8 cellular contexts compared by ENCODE assay signal in genomic region chr1:84271452-84272273, GRCh38. TPM values are rescaled to one million over a fixed set of nuclear protein-coding genes. Genes with fewer than 3 reads are reported as not detected.
DNase-seq lines count a peak whose midpoint lies in the region; ATAC-seq and TF ChIP-seq lines count a peak whose summit lies in the region.

No MANE protein-coding gene starts in this region.

- CTCF ChIA-PET in activated naive CD4-positive, alpha-beta T cell treated with anti-CD3 and anti-CD28 coated beads for 36 hours (lab: Charles Lee) = no interaction called here

- H3K9me3 Mint-ChIP-seq in IgD-negative memory B cell = peaks cover 0 to 1% (median 1%) of the 10 kb centered on the region in 3 donors
- no peaks in the 10 kb centered on the region for H3K9me3 Mint-ChIP-seq in activated naive CD8-positive, alpha-beta T cell (ENCODE audit: low read depth)
- H3K9me3 Mint-ChIP-seq in natural killer cell treated with Interleukin-12 subunit alpha and Interleukin-12 subunit beta and Interleukin-15 and Interleukin-18, amount 100 ng/mL, for 72 hours = no peaks in the 10 kb centered on the region
- H3K9me3 Mint-ChIP-seq in activated naive CD4-positive, alpha-beta T cell treated with anti-CD3 and anti-CD28 coated beads for 36 hours = no peaks in the 10 kb centered on the region

- H3K27me3 Mint-ChIP-seq in IgD-negative memory B cell = no peaks in the 10 kb centered on the region
- no peaks in the 10 kb centered on the region for H3K27me3 Mint-ChIP-seq in activated naive CD8-positive, alpha-beta T cell
- peaks cover 0 to 3% of the 10 kb centered on the region in 2 donors for H3K27me3 Mint-ChIP-seq in natural killer cell treated with Interleukin-12 subunit alpha and Interleukin-12 subunit beta and Interleukin-15 and Interleukin-18, amount 100 ng/mL, for 72 hours
- H3K27me3 Mint-ChIP-seq in activated naive CD4-positive, alpha-beta T cell treated with anti-CD3 and anti-CD28 coated beads for 36 hours (ENCODE audit: low read depth) = no peaks in the 10 kb centered on the region

- no peak for TF ChIP-seq POLR2A in GM18505 (IDR thresholded peaks at IDR 0.05; ENCODE audit: borderline replicate concordance, extremely low read depth, insufficient read depth, insufficient read length)

- no peaks in the 10 kb centered on the region for H3K36me3 Mint-ChIP-seq in IgD-negative memory B cell
- H3K36me3 Mint-ChIP-seq in activated naive CD8-positive, alpha-beta T cell = no peaks in the 10 kb centered on the region
- no peaks in the 10 kb centered on the region for H3K36me3 Mint-ChIP-seq in natural killer cell treated with Interleukin-12 subunit alpha and Interleukin-12 subunit beta and Interleukin-15 and Interleukin-18, amount 100 ng/mL, for 72 hours
- peaks cover 1% of the 10 kb centered on the region for H3K36me3 Mint-ChIP-seq in activated naive CD4-positive, alpha-beta T cell treated with anti-CD3 and anti-CD28 coated beads for 36 hours (ENCODE audit: low read depth)

- DNase-seq in natural killer cell treated with Interleukin-12 subunit alpha and Interleukin-12 subunit beta and Interleukin-15 and Interleukin-18, amount 100 ng/mL, for 72 hours (ENCODE audit: low spot score) = no peak
- no peak for DNase-seq in activated naive CD4-positive, alpha-beta T cell treated with anti-CD3 and anti-CD28 coated beads for 36 hours
- no peak for DNase-seq in islet precursor cell
- DNase-seq in dedifferentiated amniotic fluid mesenchymal stem cell (ENCODE audit: extremely low spot score) = no peak

- intact Hi-C loops in activated naive CD4-positive, alpha-beta T cell treated with anti-CD3 and anti-CD28 coated beads for 36 hours (cut with micrococcal nuclease) = no loop called here

- H3K4me3 Mint-ChIP-seq in IgD-negative memory B cell = peak overlapping the region; percentile 49 to 89 (median 82)
- H3K4me3 Mint-ChIP-seq in activated naive CD8-positive, alpha-beta T cell = peak overlapping the region; percentile 12
- peak overlapping the region; percentile 45 for H3K4me3 Mint-ChIP-seq in natural killer cell treated with Interleukin-12 subunit alpha and Interleukin-12 subunit beta and Interleukin-15 and Interleukin-18, amount 100 ng/mL, for 72 hours
- no peak overlapping the region for H3K4me3 Mint-ChIP-seq in activated naive CD4-positive, alpha-beta T cell treated with anti-CD3 and anti-CD28 coated beads for 36 hours

- peak overlapping the region; percentile 51 to 98 (median 54) for H3K27ac Mint-ChIP-seq in IgD-negative memory B cell
- H3K27ac Mint-ChIP-seq in activated naive CD8-positive, alpha-beta T cell = peak overlapping the region; percentile 30
- H3K27ac Mint-ChIP-seq in natural killer cell treated with Interleukin-12 subunit alpha and Interleukin-12 subunit beta and Interleukin-15 and Interleukin-18, amount 100 ng/mL, for 72 hours = peak overlapping the region; percentile 71 to 90
- H3K27ac Mint-ChIP-seq in activated naive CD4-positive, alpha-beta T cell treated with anti-CD3 and anti-CD28 coated beads for 36 hours = no peak overlapping the region

- ATAC-seq in GM18505 (IDR thresholded peaks at IDR 0.05; ENCODE audit: unreplicated experiment) (peak; percentile 96), GM21786 (IDR thresholded peaks at IDR 0.05; ENCODE audit: unreplicated experiment) (peak; percentile 96)
- peak in 1 of 2 donors; percentile 77 for ATAC-seq in natural killer cell treated with Interleukin-12 subunit alpha and Interleukin-12 subunit beta and Interleukin-15 and Interleukin-18, amount 100 ng/mL, for 72 hours

- H3K4me1 Mint-ChIP-seq in IgD-negative memory B cell = peaks cover 22 to 28% (median 25%) of the 10 kb centered on the region in 3 donors
- H3K4me1 Mint-ChIP-seq in activated naive CD8-positive, alpha-beta T cell (ENCODE audit: low read depth) = peaks cover 10% of the 10 kb centered on the region
- H3K4me1 Mint-ChIP-seq in natural killer cell treated with Interleukin-12 subunit alpha and Interleukin-12 subunit beta and Interleukin-15 and Interleukin-18, amount 100 ng/mL, for 72 hours (ENCODE audit: low read depth in 2 of 2) = peaks cover 12 to 14% of the 10 kb centered on the region in 2 donors
- H3K4me1 Mint-ChIP-seq in activated naive CD4-positive, alpha-beta T cell treated with anti-CD3 and anti-CD28 coated beads for 36 hours (ENCODE audit: low read depth) = peaks cover 9% of the 10 kb centered on the region

RNA-seq across cellular contexts. Expression of gene SAMD13, which starts 29.8 kb away (rescaled TPM):
- polyA plus RNA-seq in IgD-negative memory B cell = not detected
- total RNA-seq in natural killer cell treated with Interleukin-12 subunit alpha and Interleukin-12 subunit beta and Interleukin-15 and Interleukin-18, amount 100 ng/mL, for 72 hours = under 1 TPM in 1 of 2 donors, not detected in 1; 0.33 TPM
- under 1 TPM; 0.30 to 0.36 TPM for total RNA-seq in activated naive CD4-positive, alpha-beta T cell treated with anti-CD3 and anti-CD28 coated beads for 36 hours
